16 cellular contexts compared by ENCODE assay signal in the genomic region with DNA sequence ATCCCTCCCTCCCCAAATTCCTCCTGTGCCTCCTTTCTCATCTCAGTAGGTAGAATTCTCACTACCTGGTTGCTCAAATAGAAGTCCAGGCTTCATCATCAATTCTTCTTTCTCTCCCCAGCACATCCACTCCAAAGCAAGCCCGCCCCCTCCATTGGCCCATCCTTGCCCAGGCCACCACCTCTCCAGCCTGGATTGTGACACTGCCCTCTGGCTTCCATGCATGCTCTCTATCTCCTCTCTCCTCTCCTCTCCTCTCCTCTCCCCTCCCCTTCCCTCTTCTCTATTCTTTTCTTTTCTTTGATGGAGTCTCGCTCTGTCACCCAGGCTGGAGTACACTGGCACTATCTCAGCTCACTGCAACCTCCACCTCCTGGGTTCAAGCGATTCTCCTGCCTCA.
DNase-seq lines count a peak whose midpoint lies in the region; ATAC-seq and TF ChIP-seq lines count a peak whose summit lies in the region.
"Had no signal": no experiment of that assay in that cellular context is flagged by ENCODE, and none has a peak within 500 bp of the region (broad histone marks: within the 10 kb centered on the region; RNA-seq: fewer than 3 reads in every experiment).

No MANE protein-coding gene starts in this region.

- no peaks in the 10 kb centered on the region for H3F3A ChIP-seq in PC-9 (ENCODE audit: insufficient read depth, low read depth)

- no peak overlapping the region for H3K27ac Mint-ChIP-seq in WTC11
- H3K27ac Mint-ChIP-seq: B cell; CD4-positive, CD25-positive, alpha-beta regulatory T cell had no signal

- 100% methylated on average over 2 of the region's 3 CpGs for WGBS in mesenchymal stem cell

- no peaks in the 10 kb centered on the region for H3K36me3 Mint-ChIP-seq in WTC11
- H3K36me3 Mint-ChIP-seq: CD4-positive, CD25-positive, alpha-beta regulatory T cell had no signal

- no peak overlapping the region for H3K4ac ChIP-seq in mesenchymal stem cell (ENCODE audit: low read depth in 1 of 2, low read length in 2 of 2)

- no peak overlapping the region for H2BK15ac ChIP-seq in mesenchymal stem cell (ENCODE audit: low read depth, poor library complexity, severe bottlenecking)

- H2AK5ac ChIP-seq in mesenchymal stem cell (ENCODE audit: low read length, severe bottlenecking), result no peak overlapping the region

- H4K91ac ChIP-seq in mesenchymal stem cell (ENCODE audit: low read length), result no peak overlapping the region

- no peak overlapping the region for H2BK120ac ChIP-seq in mesenchymal stem cell (ENCODE audit: low read depth, low read length)

- no peak overlapping the region for H2BK5ac ChIP-seq in mesenchymal stem cell (ENCODE audit: low read depth, low read length, poor library complexity, severe bottlenecking)

- H3K4me3 ChIP-seq in H7 (ENCODE audit: insufficient read depth, low read depth, low read length) (no peak overlapping the region), mesenchymal stem cell (ENCODE audit: insufficient read depth in 1 of 2, low read depth in 1 of 2, low read length in 2 of 2) (no peak overlapping the region), PC-9 (no peak overlapping the region)
- H3K4me3 ChIP-seq: SJSA1 had no signal

- intact Hi-C loops in PC-9 (cut with micrococcal nuclease; ENCODE audit: unreplicated experiment), result no loop called here

- in situ Hi-C loops in ACHN (cut with HindIII; ENCODE audit: low pct_ligation_motif_present, low pct_unique_long_range_greater_than_20kb, low sequenced_read_pairs), result loop anchor here (25.0 kb wide), 1 partner anchor 146 kb away; no protein-coding TSS in a partner anchor

- peak; percentile 35 for DNase-seq in ACHN
- DNase-seq in H7, result peak; percentile 72
- no peak for DNase-seq in WTC11 (ENCODE audit: low spot score)
- no peak for DNase-seq in mesenchymal stem cell
- no peak for DNase-seq in PC-9
- no peak for DNase-seq in NCI-H2107 treated with DMSO at 0.1 percent for 48 hours (lab: John Stamatoyannopoulos, UW; ENCODE audit: unreplicated experiment)
- DNase-seq: Caco-2; CD4-positive, CD25-positive, alpha-beta regulatory T cell; DMS153; NCI-H1092; NCI-H1694; NCI-H69 had no signal

- no TSS peak for BruUV-seq in PC-9 (replicated peaks; lab: Mats Ljungman, UMichigan)

- H3K9ac ChIP-seq in mesenchymal stem cell (ENCODE audit: low read length), result no peak overlapping the region
- H3K9ac ChIP-seq: KMS-11 had no signal

- H3K18ac ChIP-seq in mesenchymal stem cell (ENCODE audit: low read depth in 1 of 2, low read length in 2 of 2), result no peak overlapping the region

- peak overlapping the region in 1 of 2 experiments; percentile 15 for H3K14ac ChIP-seq in mesenchymal stem cell (ENCODE audit: low read length in 2 of 2)

- H3K9me3 ChIP-seq in mesenchymal stem cell (ENCODE audit: control insufficient read depth, low read length) (no peaks in the 10 kb centered on the region), PC-9 (ENCODE audit: insufficient read depth, low read depth) (no peaks in the 10 kb centered on the region)
- H3K9me3 ChIP-seq: Caco-2, SJSA1 had no signal

- H3K4me1 ChIP-seq in mesenchymal stem cell (ENCODE audit: control insufficient read depth, insufficient read depth, low read depth, low read length), result peaks cover 1% of the 10 kb centered on the region
- no peaks in the 10 kb centered on the region for H3K4me1 ChIP-seq in PC-9 (replicated peaks; ENCODE audit: insufficient read depth)
- H3K4me1 ChIP-seq: Caco-2, SJSA1 had no signal

- H3K9me2 ChIP-seq in PC-9 (ENCODE audit: insufficient read depth), result no peaks in the 10 kb centered on the region

- CTCF ChIA-PET in WTC11 (lab: Charles Lee), result interaction anchor here (1.2 to 2.5 kb wide), 2 partner anchors 17 to 21 kb away, joined by 3 to 7 read pairs; no protein-coding TSS in a partner anchor
- CTCF ChIA-PET in PC-9 (lab: Charles Lee), result interaction anchor here (0.6 kb wide), 1 partner anchor 27 kb away, joined by 3 read pairs; no protein-coding TSS in a partner anchor

- TF ChIP-seq CTCF in WTC11 (IDR thresholded peaks at IDR 0.05) (no peak), PC-9 (conservative IDR thresholded peaks at IDR 0.05) (no peak)

- H3K23ac ChIP-seq in mesenchymal stem cell (ENCODE audit: low read length in 2 of 2), result no peak overlapping the region

- H3K27ac ChIP-seq in mesenchymal stem cell (ENCODE audit: low read length, poor library complexity, severe bottlenecking) (no peak overlapping the region), PC-9 (no peak overlapping the region)
- H3K27ac ChIP-seq: KMS-11, SJSA1 had no signal

- no peak overlapping the region for H4K8ac ChIP-seq in mesenchymal stem cell (ENCODE audit: low read length)

- no peaks in the 10 kb centered on the region for H3K79me1 ChIP-seq in mesenchymal stem cell (replicated peaks; ENCODE audit: low read length, poor library complexity, severe bottlenecking)

- no peak overlapping the region for H2BK12ac ChIP-seq in mesenchymal stem cell (ENCODE audit: low read length in 2 of 2)

- no peaks in the 10 kb centered on the region for H3K27me3 Mint-ChIP-seq in WTC11 (ENCODE audit: low read depth)

- POLR2A ChIA-PET in WTC11 (lab: Charles Lee), result no interaction called here
- POLR2A ChIA-PET in PC-9 (lab: Charles Lee; ENCODE audit: unreplicated experiment), result no interaction called here

- H3K27me3 ChIP-seq in H7 (ENCODE audit: control insufficient read depth, insufficient read depth, low read length) (no peaks in the 10 kb centered on the region), mesenchymal stem cell (ENCODE audit: control insufficient read depth in 1 of 2, insufficient read depth in 1 of 2, low read length in 2 of 2) (peaks cover 3 to 6% of the 10 kb centered on the region in 2 experiments), PC-9 (ENCODE audit: insufficient read depth, low read depth) (no peaks in the 10 kb centered on the region)
- H3K27me3 ChIP-seq: SJSA1 had no signal

- peaks cover 19% of the 10 kb centered on the region for H3K4me1 Mint-ChIP-seq in WTC11
- H3K4me1 Mint-ChIP-seq: B cell; CD4-positive, CD25-positive, alpha-beta regulatory T cell had no signal

- H2AFZ ChIP-seq in mesenchymal stem cell (ENCODE audit: low read depth, low read length), result peak overlapping the region; percentile 23
- no peak overlapping the region for H2AFZ ChIP-seq in PC-9

- H3K9me3 Mint-ChIP-seq in WTC11, result no peaks in the 10 kb centered on the region

- no peak overlapping the region for H3K4me2 ChIP-seq in mesenchymal stem cell (ENCODE audit: low read length, poor library complexity, severe bottlenecking)
- no peak overlapping the region for H3K4me2 ChIP-seq in PC-9
- H3K4me2 ChIP-seq: KMS-11 had no signal

- H3K4me3 Mint-ChIP-seq in WTC11, result no peak overlapping the region
- H3K4me3 Mint-ChIP-seq: B cell; CD4-positive, CD25-positive, alpha-beta regulatory T cell had no signal

- H3K36me3 ChIP-seq in H7 (replicated peaks; ENCODE audit: control insufficient read depth, insufficient read depth, low read length) (no peaks in the 10 kb centered on the region), mesenchymal stem cell (ENCODE audit: control insufficient read depth in 1 of 2, insufficient read depth in 2 of 2, low read depth in 1 of 2, low read length in 2 of 2) (peaks cover 0 to 26% of the 10 kb centered on the region in 2 experiments), PC-9 (ENCODE audit: low read depth) (no peaks in the 10 kb centered on the region)
- H3K36me3 ChIP-seq: SJSA1 had no signal

- H3K79me2 ChIP-seq in PC-9 (ENCODE audit: low read depth), result no peaks in the 10 kb centered on the region

- no peaks in the 10 kb centered on the region for H4K20me1 ChIP-seq in PC-9 (ENCODE audit: insufficient read depth)

- ATAC-seq in WTC11 (peak; percentile 75), GM18519 (IDR thresholded peaks at IDR 0.05; ENCODE audit: low FRiP score, unreplicated experiment) (no peak)

TF ChIP-seq in WTC11, 78 proteins besides CTCF, POLR2A, EP300 and RAD21 (continues in another document):
- no peak for TF ChIP-seq TEAD1 (CRISPR knock-in tag; IDR thresholded peaks at IDR 0.05)
- TF ChIP-seq TCF7 (CRISPR knock-in tag; IDR thresholded peaks at IDR 0.05; ENCODE audit: low read depth), result no peak
- TF ChIP-seq RELA (CRISPR knock-in tag; IDR thresholded peaks at IDR 0.05; ENCODE audit: borderline replicate concordance), result no peak
- TF ChIP-seq CREM (CRISPR knock-in tag; IDR thresholded peaks at IDR 0.05), result no peak
- no peak for TF ChIP-seq ZNF281 (CRISPR knock-in tag; IDR thresholded peaks at IDR 0.05)
- TF ChIP-seq ATF1 (CRISPR knock-in tag; IDR thresholded peaks at IDR 0.05), result no peak
- TF ChIP-seq CREB1 (CRISPR knock-in tag; IDR thresholded peaks at IDR 0.05), result no peak
- TF ChIP-seq ZNF512 (CRISPR knock-in tag; IDR thresholded peaks at IDR 0.05; ENCODE audit: borderline replicate concordance), result no peak

Comparison
In these comparisons a context has a peak if more than half of its experiments do, and no peak if none do; other contexts are left out.
1. DNase-seq: peak in ACHN (single experiment) and H7 (single experiment); none in WTC11 (single experiment), mesenchymal stem cell (single experiment), PC-9 (0 of 2) and NCI-H2107 treated with DMSO at 0.1 percent for 48 hours (single experiment).